In genomic region chr19:20318616-20319015, GRCh38 we compare ENCODE assay signal across 21 cellular contexts.
DNase-seq lines count a peak whose midpoint lies in the region; ATAC-seq and TF ChIP-seq lines count a peak whose summit lies in the region.
"Had no signal": no experiment of that assay in that cellular context is flagged by ENCODE, and none has a peak within 500 bp of the region (broad histone marks: within the 10 kb centered on the region; RNA-seq: fewer than 3 reads in every experiment).

No MANE protein-coding gene starts in this region.

- H3K27ac Mint-ChIP-seq in stimulated activated effector memory CD8-positive, alpha-beta T cell treated with anti-CD3 and anti-CD28 coated beads, Interleukin-12 subunit alpha, Interleukin-12 subunit beta, amount 100 ng/mL, for 72 hours = no peak overlapping the region
- H3K27ac Mint-ChIP-seq: B cell; CD4-positive, CD25-positive, alpha-beta regulatory T cell; CD8-positive, alpha-beta T cell; GM23338; H9; HFFc6 had no signal

- TF ChIP-seq CTCF in LNCaP clone FGC (IDR thresholded peaks at IDR 0.05; ENCODE audit: control insufficient read depth, extremely low read depth, insufficient read depth) (no peak), WERI-Rb-1 (IDR thresholded peaks at IDR 0.05; ENCODE audit: low read depth, low read length) (no peak), epithelial cell of esophagus (IDR thresholded peaks at IDR 0.05; ENCODE audit: insufficient read depth, low read depth, low read length, missing control alignments) (no peak), prostate gland (IDR thresholded peaks at IDR 0.05) (no peak), suprapubic skin (IDR thresholded peaks at IDR 0.05) (no peak)

- no peak for ATAC-seq in stimulated activated effector memory CD8-positive, alpha-beta T cell treated with anti-CD3 and anti-CD28 coated beads, Interleukin-12 subunit alpha, Interleukin-12 subunit beta, amount 100 ng/mL, for 72 hours
- ATAC-seq: CD8-positive, alpha-beta T cell; GM23338; HCT116 had no signal

- no peaks in the 10 kb centered on the region for H3K36me3 Mint-ChIP-seq in stimulated activated effector memory CD8-positive, alpha-beta T cell treated with anti-CD3 and anti-CD28 coated beads, Interleukin-12 subunit alpha, Interleukin-12 subunit beta, amount 100 ng/mL, for 72 hours
- H3K36me3 Mint-ChIP-seq: CD4-positive, CD25-positive, alpha-beta regulatory T cell; CD8-positive, alpha-beta T cell had no signal

- H3K27ac ChIP-seq in WERI-Rb-1 (peak overlapping the region; percentile 44), prostate gland (peak overlapping the region; percentile 60 to 75), suprapubic skin (no peak overlapping the region)
- H3K27ac ChIP-seq: 22Rv1, BLaER1, C4-2B had no signal

- H3K9me3 Mint-ChIP-seq in stimulated activated effector memory CD8-positive, alpha-beta T cell treated with anti-CD3 and anti-CD28 coated beads, Interleukin-12 subunit alpha, Interleukin-12 subunit beta, amount 100 ng/mL, for 72 hours = no peaks in the 10 kb centered on the region
- H3K9me3 Mint-ChIP-seq: CD8-positive, alpha-beta T cell; GM23338 had no signal

- H3K4me3 ChIP-seq in LNCaP clone FGC (ENCODE audit: low read depth, low read length) (no peak overlapping the region), WERI-Rb-1 (ENCODE audit: low read depth, low read length) (no peak overlapping the region), epithelial cell of esophagus (ENCODE audit: low read length) (no peak overlapping the region), prostate gland (peak overlapping the region; percentile 2 to 13), suprapubic skin (no peak overlapping the region)
- H3K4me3 ChIP-seq: BLaER1, GM23338 had no signal

- intact Hi-C loops in prostate gland (cut with DNase I) = no loop called here

- H3K4me3 Mint-ChIP-seq in stimulated activated effector memory CD8-positive, alpha-beta T cell treated with anti-CD3 and anti-CD28 coated beads, Interleukin-12 subunit alpha, Interleukin-12 subunit beta, amount 100 ng/mL, for 72 hours = no peak overlapping the region
- H3K4me3 Mint-ChIP-seq: B cell; CD4-positive, CD25-positive, alpha-beta regulatory T cell; CD8-positive, alpha-beta T cell; GM23338; H9; HFFc6 had no signal

- DNase-seq in LNCaP clone FGC (ENCODE audit: low read depth) = peak; percentile 46
- no peak for DNase-seq in WERI-Rb-1
- DNase-seq in epithelial cell of esophagus (ENCODE audit: low read depth) = peak; percentile 3
- DNase-seq in prostate gland (ENCODE audit: low spot score) = peak; percentile 21
- no peak for DNase-seq in stimulated activated effector memory CD8-positive, alpha-beta T cell treated with anti-CD3 and anti-CD28 coated beads, Interleukin-12 subunit alpha, Interleukin-12 subunit beta, amount 100 ng/mL, for 72 hours (ENCODE audit: low spot score in 2 of 2)
- no peak for DNase-seq in activated naive CD4-positive, alpha-beta T cell (lab: John Stamatoyannopoulos, UW)
- DNase-seq in suprapubic skin (ENCODE audit: low spot score in 2 of 2) = no peak
- DNase-seq in KBM-7 = no peak
- DNase-seq: Caco-2; CD4-positive, CD25-positive, alpha-beta regulatory T cell; CD8-positive, alpha-beta T cell; DMS153; DND-41; H9; HFFc6 had no signal

- in situ Hi-C loops in KBM-7 (cut with MboI; ENCODE audit: low pct_unique_long_range_greater_than_20kb, low sequenced_read_pairs) = no loop called here

- H3K9me3 ChIP-seq in WERI-Rb-1 (ENCODE audit: severe bottlenecking) (peaks cover 5% of the 10 kb centered on the region), prostate gland (no peaks in the 10 kb centered on the region), suprapubic skin (peaks cover 14% of the 10 kb centered on the region)
- H3K9me3 ChIP-seq: Caco-2 had no signal

- no peak for TF ChIP-seq EP300 in suprapubic skin (IDR thresholded peaks at IDR 0.05)

- H3K4me1 Mint-ChIP-seq in stimulated activated effector memory CD8-positive, alpha-beta T cell treated with anti-CD3 and anti-CD28 coated beads, Interleukin-12 subunit alpha, Interleukin-12 subunit beta, amount 100 ng/mL, for 72 hours = no peaks in the 10 kb centered on the region
- H3K4me1 Mint-ChIP-seq: B cell; CD4-positive, CD25-positive, alpha-beta regulatory T cell had no signal

- H3K36me3 ChIP-seq in WERI-Rb-1 (no peaks in the 10 kb centered on the region), prostate gland (no peaks in the 10 kb centered on the region), suprapubic skin (no peaks in the 10 kb centered on the region)
- H3K36me3 ChIP-seq: BLaER1 had no signal

- H3K4me1 ChIP-seq in prostate gland (replicated peaks) = peaks cover 8% of the 10 kb centered on the region
- H3K4me1 ChIP-seq in suprapubic skin = no peaks in the 10 kb centered on the region
- H3K4me1 ChIP-seq: BLaER1, Caco-2 had no signal

- WGBS in prostate gland = 54% methylated on average over 3 of the region's 3 CpGs
- WGBS in suprapubic skin = 37% methylated on average over 3 of the region's 3 CpGs

- H3K27me3 ChIP-seq in WERI-Rb-1 (ENCODE audit: insufficient read depth, low read depth, severe bottlenecking) = no peaks in the 10 kb centered on the region
- H3K27me3 ChIP-seq in prostate gland (replicated peaks; ENCODE audit: insufficient read depth) = no peaks in the 10 kb centered on the region
- H3K27me3 ChIP-seq in suprapubic skin = no peaks in the 10 kb centered on the region
- H3K27me3 ChIP-seq: BLaER1 had no signal

- TF ChIP-seq POLR2A in prostate gland (IDR thresholded peaks at IDR 0.05) (no peak), suprapubic skin (IDR thresholded peaks at IDR 0.05) (no peak)

Comparison
In these comparisons a context has a peak if more than half of its experiments do, and no peak if none do; other contexts are left out.
1. DNase-seq: peak in LNCaP clone FGC (single experiment), epithelial cell of esophagus (single experiment) and prostate gland (single experiment); none in WERI-Rb-1 (single experiment), stimulated activated effector memory CD8-positive, alpha-beta T cell treated with anti-CD3 and anti-CD28 coated beads, Interleukin-12 subunit alpha, Interleukin-12 subunit beta, amount 100 ng/mL, for 72 hours (0 of 2), activated naive CD4-positive, alpha-beta T cell (0 of 4), suprapubic skin (0 of 2) and KBM-7 (single experiment).
2. H3K4me3 ChIP-seq: peak in prostate gland (2 of 2); none in LNCaP clone FGC (single experiment), WERI-Rb-1 (single experiment), epithelial cell of esophagus (single experiment) and suprapubic skin (single experiment).